In the genomic region with DNA sequence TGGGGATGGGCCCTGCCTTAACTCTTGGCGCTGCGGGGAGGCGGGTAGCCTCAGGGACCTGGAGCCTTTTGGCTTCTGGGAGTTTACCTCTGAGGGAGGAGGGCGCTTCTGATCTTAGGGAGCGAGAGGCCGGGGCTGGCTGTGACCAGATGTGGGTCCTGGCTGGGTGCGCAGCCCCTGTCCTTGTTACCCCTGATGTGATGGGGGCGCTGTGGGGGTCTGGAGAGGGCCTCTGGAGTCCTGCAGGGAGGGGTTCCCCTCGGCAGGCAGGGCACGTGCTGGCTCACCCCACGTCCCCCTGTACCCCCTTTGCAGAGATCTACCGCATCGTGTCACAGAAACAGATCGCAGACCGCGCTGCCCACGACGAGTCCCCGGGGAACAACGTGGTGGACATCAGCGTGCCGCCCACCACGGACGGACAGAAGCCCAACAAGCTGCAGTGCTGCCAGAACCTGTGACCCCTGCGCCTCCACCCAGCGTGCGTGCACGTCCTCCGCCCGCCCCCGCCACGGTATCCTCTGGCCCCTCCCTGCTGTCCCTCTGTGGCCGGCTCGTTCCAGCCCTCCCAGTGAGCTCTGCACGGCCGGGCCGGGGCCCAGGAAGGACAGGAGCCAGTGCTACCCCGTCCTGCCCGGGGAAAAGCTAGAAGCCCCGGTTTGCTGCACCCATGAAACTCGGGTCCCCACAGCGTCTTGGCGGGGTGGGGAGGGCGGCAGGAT, we compare ENCODE assay signal across 15 cellular contexts. TPM values are rescaled to one million over a fixed set of nuclear protein-coding genes. Genes with fewer than 3 reads are reported as not detected.
DNase-seq lines count a peak whose midpoint lies in the region; ATAC-seq and TF ChIP-seq lines count a peak whose summit lies in the region.
"Had no signal": no experiment of that assay in that cellular context is flagged by ENCODE, and none has a peak within 500 bp of the region (broad histone marks: within the 10 kb centered on the region; RNA-seq: fewer than 3 reads in every experiment).

No MANE protein-coding gene starts in this region.

- H4K8ac ChIP-seq in neuronal stem cell (ENCODE audit: low read depth, low read length): no peak overlapping the region

- no peak overlapping the region for H2BK12ac ChIP-seq in neuronal stem cell (ENCODE audit: low read length)

- H3K4me3 Mint-ChIP-seq in stimulated activated memory B cell treated with anti-CD40 and anti-IgM and Interleukin-4, amounts not matched to agents 10 μg/mL and 1 μg/mL and 100 μg/mL, for 72 hours: no peak overlapping the region
- H3K4me3 Mint-ChIP-seq: CD14-positive monocyte; CD8-positive, alpha-beta T cell; HFFc6 had no signal

- H3K36me3 Mint-ChIP-seq in stimulated activated memory B cell treated with anti-CD40 and anti-IgM and Interleukin-4, amounts not matched to agents 10 μg/mL and 1 μg/mL and 100 μg/mL, for 72 hours: peaks cover 40% of the 10 kb centered on the region

- peaks cover 5% of the 10 kb centered on the region for H3K4me1 Mint-ChIP-seq in stimulated activated memory B cell treated with anti-CD40 and anti-IgM and Interleukin-4, amounts not matched to agents 10 μg/mL and 1 μg/mL and 100 μg/mL, for 72 hours
- H3K4me1 Mint-ChIP-seq: CD14-positive monocyte had no signal

- DNase-seq in H7 (peak; percentile 40), RWPE1 (ENCODE audit: low spot score) (no peak), neuronal stem cell (ENCODE audit: low spot score) (no peak), NCI-H187 (lab: John Stamatoyannopoulos, UW) (no peak), NCI-H2171 treated with DMSO at 0.1 percent for 48 hours (lab: John Stamatoyannopoulos, UW) (no peak)
- no peak for DNase-seq in activated CD4-positive, alpha-beta T cell treated with anti-CD3 and anti-CD28 coated beads, Interleukin-2, amount 50 U/mL, for 1 hour
- DNase-seq: CD8-positive, alpha-beta T cell; COR-L47; DND-41; GDM1; HCEC 1CT; HFFc6 had no signal

- no peak for TF ChIP-seq CTCF in RWPE1 (conservative IDR thresholded peaks at IDR 0.05; ENCODE audit: low read depth)

- H3K27ac Mint-ChIP-seq in stimulated activated memory B cell treated with anti-CD40 and anti-IgM and Interleukin-4, amounts not matched to agents 10 μg/mL and 1 μg/mL and 100 μg/mL, for 72 hours: no peak overlapping the region
- H3K27ac Mint-ChIP-seq: CD8-positive, alpha-beta T cell; HFFc6 had no signal

- no peak overlapping the region for H2AK5ac ChIP-seq in neuronal stem cell (ENCODE audit: low read depth, low read length)

- H3K36me3 ChIP-seq in H7 (replicated peaks; ENCODE audit: control insufficient read depth, insufficient read depth, low read length) (peaks cover 6% of the 10 kb centered on the region), neuronal stem cell (replicated peaks in 1 of 2; ENCODE audit: control insufficient read depth in 2 of 2, insufficient read depth in 2 of 2, low read length in 2 of 2) (peaks cover 20 to 67% of the 10 kb centered on the region in 2 donors)

- peak overlapping the region; percentile 28 for H3K18ac ChIP-seq in neuronal stem cell (ENCODE audit: low read length)

- no peak overlapping the region for H2AFZ ChIP-seq in neuronal stem cell (ENCODE audit: low read length)

- H3K9ac ChIP-seq in neuronal stem cell (ENCODE audit: low read depth, low read length, poor library complexity): no peak overlapping the region

- no peaks in the 10 kb centered on the region for H3K4me1 ChIP-seq in neuronal stem cell (ENCODE audit: control insufficient read depth in 2 of 2, insufficient read depth in 1 of 2, low read depth in 1 of 2, low read length in 2 of 2)
- H3K4me1 ChIP-seq: A549 had no signal

- POLR2A ChIA-PET in RWPE1 (lab: Yijun Ruan, JAX; ENCODE audit: low non-redundant PET): no interaction called here

- H3K27ac ChIP-seq in RWPE1 (peak overlapping the region; percentile 17; the same call in 1 of the 2 replicates), neuronal stem cell (replicated peaks; ENCODE audit: low read length) (no peak overlapping the region)
- H3K27ac ChIP-seq: A549 had no signal

- no peak overlapping the region for H3K23ac ChIP-seq in neuronal stem cell (ENCODE audit: low read depth, low read length, poor library complexity)

- no peak overlapping the region for H3K4me2 ChIP-seq in neuronal stem cell (ENCODE audit: insufficient read depth, low read length, poor library complexity, severe bottlenecking)
- H3K4me2 ChIP-seq: A549 had no signal

- WGBS in neuronal stem cell (ENCODE audit: extremely low coverage in 2 of 2, insufficient read length in 2 of 2, insufficient replicate concordance in 1 of 2), 2 donors: no CpG with 5 or more reads among the region's 44 CpGs

- peaks cover 17% of the 10 kb centered on the region for H3K79me1 ChIP-seq in neuronal stem cell (ENCODE audit: low read depth, low read length)

- peaks cover 0 to 1% of the 10 kb centered on the region in 2 donors for H3K9me3 ChIP-seq in neuronal stem cell (replicated peaks in 1 of 2; ENCODE audit: control insufficient read depth in 2 of 2, insufficient read depth in 1 of 2, low read depth in 1 of 2, low read length in 2 of 2)
- H3K9me3 ChIP-seq: A549 had no signal

- no peaks in the 10 kb centered on the region for H3K9me3 Mint-ChIP-seq in stimulated activated memory B cell treated with anti-CD40 and anti-IgM and Interleukin-4, amounts not matched to agents 10 μg/mL and 1 μg/mL and 100 μg/mL, for 72 hours
- H3K9me3 Mint-ChIP-seq: CD14-positive monocyte; CD8-positive, alpha-beta T cell; HFFc6 had no signal

- CTCF ChIA-PET in RWPE1 (lab: Yijun Ruan, JAX): interaction anchor here (0.6 kb wide), 1 partner anchor 211 kb away, joined by 4 read pairs; no protein-coding TSS in a partner anchor

- H3K27me3 ChIP-seq in H7 (ENCODE audit: control insufficient read depth, insufficient read depth, low read length) (no peaks in the 10 kb centered on the region), neuronal stem cell (ENCODE audit: control insufficient read depth in 3 of 3, insufficient read depth in 3 of 3, low read depth in 1 of 3, low read length in 3 of 3) (no peaks in the 10 kb centered on the region)

- no peak overlapping the region for H2BK5ac ChIP-seq in neuronal stem cell (ENCODE audit: low read length)

- ATAC-seq in stimulated activated memory B cell treated with anti-CD40 and anti-IgM and Interleukin-4, amounts not matched to agents 10 μg/mL and 1 μg/mL and 100 μg/mL, for 72 hours: peak; percentile 39
- ATAC-seq: A549; CD8-positive, alpha-beta T cell had no signal

- no peak overlapping the region for H3K14ac ChIP-seq in neuronal stem cell (ENCODE audit: low read length)

- no peak overlapping the region for H2BK120ac ChIP-seq in neuronal stem cell (ENCODE audit: low read depth, low read length)

- H3K4me3 ChIP-seq in H7 (ENCODE audit: insufficient read depth, low read depth, low read length) (no peak overlapping the region), neuronal stem cell (ENCODE audit: low read length in 2 of 2) (no peak overlapping the region)
- H3K4me3 ChIP-seq: A549 had no signal

- no peak overlapping the region for H4K91ac ChIP-seq in neuronal stem cell (ENCODE audit: low read depth, low read length, poor library complexity)

- no peaks in the 10 kb centered on the region for H3K27me3 Mint-ChIP-seq in stimulated activated memory B cell treated with anti-CD40 and anti-IgM and Interleukin-4, amounts not matched to agents 10 μg/mL and 1 μg/mL and 100 μg/mL, for 72 hours

- H3K4ac ChIP-seq in neuronal stem cell (ENCODE audit: low read length): no peak overlapping the region

- no peak overlapping the region for H2BK15ac ChIP-seq in neuronal stem cell (ENCODE audit: low read length)

RNA-seq across cellular contexts. Expression of a gene that starts 9.8 kb away (rescaled TPM):
- total RNA-seq in H7 (2014; rRNA removed; shearing (Covaris generic)): 44.4 and 47.8 TPM in 2 replicates
- polyA plus RNA-seq in neuronal stem cell (2013, experiment 1 of 2): 25.7 TPM
- polyA plus RNA-seq in neuronal stem cell (2013, experiment 2 of 2): 24.5 TPM

RNA-seq across cellular contexts. Expression of a gene that starts 13.1 kb away (rescaled TPM):
- 16.9 and 31.4 TPM in 2 replicates for total RNA-seq in H7 (2014; rRNA removed; shearing (Covaris generic))
- polyA plus RNA-seq in neuronal stem cell (2013, experiment 1 of 2): 104 TPM
- 102 TPM for polyA plus RNA-seq in neuronal stem cell (2013, experiment 2 of 2)

RNA-seq across cellular contexts. Expression of a gene that starts 39.3 kb away (rescaled TPM):
- 13.2 and 17.1 TPM in 2 replicates for total RNA-seq in H7 (2014; rRNA removed; shearing (Covaris generic))
- polyA plus RNA-seq in neuronal stem cell (2013, experiment 1 of 2): 2.7 TPM
- 3.0 TPM for polyA plus RNA-seq in neuronal stem cell (2013, experiment 2 of 2)
- total RNA-seq: CD8-positive, alpha-beta T cell had no signal
- polyA plus RNA-seq: CD14-positive monocyte had no signal

RNA-seq across cellular contexts. Expression of a gene that starts 41.5 kb away (rescaled TPM):
- total RNA-seq in H7 (2014; rRNA removed; shearing (Covaris generic)): 114 and 155 TPM in 2 replicates
- polyA plus RNA-seq in neuronal stem cell (2013, experiment 1 of 2): 112 TPM
- polyA plus RNA-seq in neuronal stem cell (2013, experiment 2 of 2): 111 TPM
